In the genomic region with DNA sequence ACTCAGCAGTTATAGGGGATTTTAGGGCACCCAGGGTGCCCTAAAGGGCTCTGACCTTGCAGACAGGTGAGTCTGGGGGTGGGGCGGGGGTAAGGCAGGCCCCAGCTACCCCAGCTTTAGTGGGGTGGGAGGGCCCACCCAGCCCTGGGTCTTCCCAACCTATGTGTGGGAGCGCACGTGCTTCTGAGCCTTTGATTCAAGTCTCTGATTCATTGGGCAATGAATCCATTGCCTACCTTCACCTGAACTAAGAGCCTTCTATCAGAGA, we compare ENCODE assay signal across 8 cellular contexts. TPM values are rescaled to one million over a fixed set of nuclear protein-coding genes. Genes with fewer than 3 reads are reported as not detected.
DNase-seq lines count a peak whose midpoint lies in the region; ATAC-seq, FAIRE-seq and TF ChIP-seq lines count a peak whose summit lies in the region.
"Had no signal": no experiment of that assay in that cellular context is flagged by ENCODE, and none has a peak within 500 bp of the region (broad histone marks: within the 10 kb centered on the region; RNA-seq: fewer than 3 reads in every experiment).

No MANE protein-coding gene starts in this region.

- peaks cover 53% of the 10 kb centered on the region for H3K4me1 Mint-ChIP-seq in stimulated activated naive CD8-positive, alpha-beta T cell treated with anti-CD3 and anti-CD28 coated beads, Interleukin-15, amount 100 ng/mL, for 72 hours

- 79% methylated on average over 3 of the region's 3 CpGs for WGBS in HUES64

- H3K4me1 ChIP-seq in HUES64 (ENCODE audit: insufficient read depth, low read length) (peaks cover 16% of the 10 kb centered on the region), adipocyte (ENCODE audit: control insufficient read depth, insufficient read depth, low read length) (peaks cover 40% of the 10 kb centered on the region), kidney (ENCODE audit: control insufficient read depth in 1 of 2, insufficient read depth in 1 of 2, low read depth in 1 of 2, low read length in 2 of 2) (peaks cover 8 to 18% of the 10 kb centered on the region in 2 donors)

- TF ChIP-seq CTCF in kidney (IDR thresholded peaks at IDR 0.05; ENCODE audit: borderline replicate concordance, extremely low read depth, insufficient read depth): no peak

- H3K9ac ChIP-seq in HUES64 (ENCODE audit: low read depth, low read length) (peak overlapping the region; percentile 67), adipocyte (ENCODE audit: low read length) (peak overlapping the region; percentile 86), kidney (ENCODE audit: low read length in 2 of 2) (peak overlapping the region; percentile 78 to 82)

- H3K27ac Mint-ChIP-seq in stimulated activated naive CD8-positive, alpha-beta T cell treated with anti-CD3 and anti-CD28 coated beads, Interleukin-15, amount 100 ng/mL, for 72 hours: no peak overlapping the region

- intact Hi-C loops in kidney (cut with DNase I): loop anchor here (10.0 kb wide), 1 partner anchor 74 kb away; no protein-coding TSS in a partner anchor

- H3K27ac ChIP-seq in HUES64 (ENCODE audit: low read depth, low read length) (peak overlapping the region; percentile 77), kidney (ENCODE audit: low read depth in 2 of 2, low read length in 2 of 2) (peak overlapping the region; percentile 57 to 92)

- H3K36me3 ChIP-seq in HUES64 (ENCODE audit: insufficient read depth, low read length): peaks cover 15% of the 10 kb centered on the region; the same call in 1 of the 2 replicates
- H3K36me3 ChIP-seq in adipocyte (ENCODE audit: control insufficient read depth, insufficient read depth, low read length, severe bottlenecking): peaks cover 25% of the 10 kb centered on the region
- H3K36me3 ChIP-seq in kidney (ENCODE audit: control insufficient read depth in 1 of 2, insufficient read depth in 2 of 2, low read length in 2 of 2): peaks cover 8 to 19% of the 10 kb centered on the region in 2 donors

- no peaks in the 10 kb centered on the region for H3K9me3 ChIP-seq in HUES64 (ENCODE audit: insufficient read depth, low read depth, low read length)
- peaks cover 4% of the 10 kb centered on the region for H3K9me3 ChIP-seq in adipocyte (ENCODE audit: control insufficient read depth, low read length)
- no peaks in the 10 kb centered on the region for H3K9me3 ChIP-seq in kidney (ENCODE audit: control insufficient read depth in 1 of 2, low read length in 2 of 2)

- no peaks in the 10 kb centered on the region for H3K27me3 Mint-ChIP-seq in stimulated activated naive CD8-positive, alpha-beta T cell treated with anti-CD3 and anti-CD28 coated beads, Interleukin-15, amount 100 ng/mL, for 72 hours

- DNase-seq in adipocyte (ENCODE audit: low read depth): no peak
- no peak for DNase-seq in kidney
- DNase-seq in stimulated activated naive CD8-positive, alpha-beta T cell treated with anti-CD3 and anti-CD28 coated beads, Interleukin-15, amount 100 ng/mL, for 72 hours: no peak
- no peak for DNase-seq in DMS153 treated with DMSO at 0.1 percent for 48 hours (lab: John Stamatoyannopoulos, UW; ENCODE audit: unreplicated experiment)
- no peak for DNase-seq in NCI-H1417 treated with DMSO at 0.1 percent for 48 hours (lab: John Stamatoyannopoulos, UW)
- DNase-seq: stimulated activated CD4-positive, alpha-beta T cell treated with anti-CD3 and anti-CD28 coated beads, Interleukin-1b, Interleukin-23, amount 100 ng/mL, for 48 hours had no signal

- peak overlapping the region; percentile 94 to 96 for H3K4me3 Mint-ChIP-seq in stimulated activated naive CD8-positive, alpha-beta T cell treated with anti-CD3 and anti-CD28 coated beads, Interleukin-15, amount 100 ng/mL, for 72 hours

- no peaks in the 10 kb centered on the region for H3K9me3 Mint-ChIP-seq in stimulated activated naive CD8-positive, alpha-beta T cell treated with anti-CD3 and anti-CD28 coated beads, Interleukin-15, amount 100 ng/mL, for 72 hours

- ATAC-seq in stimulated activated naive CD8-positive, alpha-beta T cell treated with anti-CD3 and anti-CD28 coated beads, Interleukin-15, amount 100 ng/mL, for 72 hours: no peak
- no peak for ATAC-seq in HG02884 (IDR thresholded peaks at IDR 0.05; ENCODE audit: unreplicated experiment)

- H3K27me3 ChIP-seq in HUES64 (ENCODE audit: insufficient read depth, low read length): 0 out of 2 replicates have a peak, but pooled peaks cover 3% of the 10 kb centered on the region
- H3K27me3 ChIP-seq in adipocyte (replicated peaks; ENCODE audit: control insufficient read depth, insufficient read depth, low read length): no peaks in the 10 kb centered on the region

- peak overlapping the region; percentile 56 for H3K4me3 ChIP-seq in HUES64 (ENCODE audit: low read length)
- peak overlapping the region; percentile 82 for H3K4me3 ChIP-seq in adipocyte (ENCODE audit: low read length)
- peak overlapping the region; percentile 73 to 82 for H3K4me3 ChIP-seq in kidney (ENCODE audit: low read length in 2 of 2)

- FAIRE-seq in kidney (lab: Jason Lieb, UNC): no peak

RNA-seq across cellular contexts. Expression of a gene that starts 0.9 kb away (rescaled TPM):
- polyA plus RNA-seq in HUES64 (2013, experiment 1 of 2): 11.4 TPM
- polyA plus RNA-seq in HUES64 (2013, experiment 2 of 2): 13.8 TPM
- total RNA-seq in kidney: 86.4 TPM
- polyA plus RNA-seq in kidney (ENCODE audit: insufficient read depth, low read depth, low replicate concordance): 37.4 TPM
